In genomic region chr10:100744136-100744979, GRCh38 we compare ENCODE assay signal across 9 cellular contexts. TPM values are rescaled to one million over a fixed set of nuclear protein-coding genes. Genes with fewer than 3 reads are reported as not detected.
DNase-seq lines count a peak whose midpoint lies in the region; ATAC-seq, FAIRE-seq and TF ChIP-seq lines count a peak whose summit lies in the region.
"Had no signal": no experiment of that assay in that cellular context is flagged by ENCODE, and none has a peak within 500 bp of the region (broad histone marks: within the 10 kb centered on the region; RNA-seq: fewer than 3 reads in every experiment).

No MANE protein-coding gene starts in this region.

- no peak overlapping the region for H3K27ac Mint-ChIP-seq in activated T-cell treated with anti-CD3 and anti-CD28 coated beads, Interleukin-2, amount 50 U/mL, for 72 hours
- no peak overlapping the region for H3K27ac Mint-ChIP-seq in stimulated activated memory B cell treated with anti-CD40 and anti-IgM and Interleukin-4, amounts not matched to agents 10 μg/mL and 1 μg/mL and 100 μg/mL, for 72 hours

- ATAC-seq in activated T-cell treated with anti-CD3 and anti-CD28 coated beads, Interleukin-2, amount 50 U/mL, for 72 hours (replicated peaks in 1 of 2), result peak; percentile 48 to 53
- peak; percentile 38 for ATAC-seq in stimulated activated memory B cell treated with anti-CD40 and anti-IgM and Interleukin-4, amounts not matched to agents 10 μg/mL and 1 μg/mL and 100 μg/mL, for 72 hours
- no peak for ATAC-seq in activated CD4-positive, CD25-positive, alpha-beta regulatory T cell treated with anti-CD3 and anti-CD28 coated beads, Interleukin-2, amount 50 U/mL, for 24 hours

- peaks cover 77% of the 10 kb centered on the region for H3K27me3 Mint-ChIP-seq in activated T-cell treated with anti-CD3 and anti-CD28 coated beads, Interleukin-2, amount 50 U/mL, for 72 hours (ENCODE audit: low read depth)
- H3K27me3 Mint-ChIP-seq in stimulated activated memory B cell treated with anti-CD40 and anti-IgM and Interleukin-4, amounts not matched to agents 10 μg/mL and 1 μg/mL and 100 μg/mL, for 72 hours, result peaks cover 85% of the 10 kb centered on the region

- peak overlapping the region; percentile 63 to 66 for H3K4me3 Mint-ChIP-seq in activated T-cell treated with anti-CD3 and anti-CD28 coated beads, Interleukin-2, amount 50 U/mL, for 72 hours
- peak overlapping the region; percentile 16 for H3K4me3 Mint-ChIP-seq in stimulated activated memory B cell treated with anti-CD40 and anti-IgM and Interleukin-4, amounts not matched to agents 10 μg/mL and 1 μg/mL and 100 μg/mL, for 72 hours

- peaks cover 42% of the 10 kb centered on the region for H3K4me1 Mint-ChIP-seq in activated T-cell treated with anti-CD3 and anti-CD28 coated beads, Interleukin-2, amount 50 U/mL, for 72 hours (ENCODE audit: low read depth)
- peaks cover 66% of the 10 kb centered on the region for H3K4me1 Mint-ChIP-seq in stimulated activated memory B cell treated with anti-CD40 and anti-IgM and Interleukin-4, amounts not matched to agents 10 μg/mL and 1 μg/mL and 100 μg/mL, for 72 hours

- no peak for TF ChIP-seq CTCF in epithelial cell of proximal tubule (conservative IDR thresholded peaks at IDR 0.05; ENCODE audit: low read depth, low read length)

- H3K4me3 ChIP-seq in epithelial cell of proximal tubule (ENCODE audit: low read depth, low read length), result peak overlapping the region; percentile 70
- H3K4me3 ChIP-seq: SJSA1 had no signal

- in situ Hi-C loops in KBM-7 (cut with MboI; ENCODE audit: low pct_unique_long_range_greater_than_20kb, low sequenced_read_pairs), result loop anchor here (10.0 kb wide), 1 partner anchor 180 kb away; no protein-coding TSS in a partner anchor

- TF ChIP-seq POLR2A in GM12892 (IDR thresholded peaks at IDR 0.05; ENCODE audit: low read depth, low read length), result no peak

- H3K36me3 Mint-ChIP-seq in activated T-cell treated with anti-CD3 and anti-CD28 coated beads, Interleukin-2, amount 50 U/mL, for 72 hours (ENCODE audit: insufficient read depth in 2 of 2), result no peaks in the 10 kb centered on the region
- no peaks in the 10 kb centered on the region for H3K36me3 Mint-ChIP-seq in stimulated activated memory B cell treated with anti-CD40 and anti-IgM and Interleukin-4, amounts not matched to agents 10 μg/mL and 1 μg/mL and 100 μg/mL, for 72 hours

- DNase-seq in activated T-cell treated with anti-CD3 and anti-CD28 coated beads, Interleukin-2, amount 50 U/mL, for 72 hours, result peak; percentile 48 to 58
- DNase-seq in activated T-cell treated with anti-CD3 and anti-CD28 coated beads for 4 hours (no peak), NCI-H526 treated with DMSO at 0.1 percent for 48 hours (lab: John Stamatoyannopoulos, UW) (peak; percentile 40), epithelial cell of proximal tubule (ENCODE audit: low read depth) (no peak), KBM-7 (no peak), GM12892 (ENCODE audit: insufficient read length) (no peak)

- no peaks in the 10 kb centered on the region for H3K9me3 Mint-ChIP-seq in activated T-cell treated with anti-CD3 and anti-CD28 coated beads, Interleukin-2, amount 50 U/mL, for 72 hours
- no peaks in the 10 kb centered on the region for H3K9me3 Mint-ChIP-seq in stimulated activated memory B cell treated with anti-CD40 and anti-IgM and Interleukin-4, amounts not matched to agents 10 μg/mL and 1 μg/mL and 100 μg/mL, for 72 hours

- FAIRE-seq in GM12892 (lab: Jason Lieb, UNC), result no peak

RNA-seq across cellular contexts. Expression of gene PAX2, which starts 1.0 kb away (rescaled TPM):
- under 1 TPM; 0.38 to 0.90 TPM for total RNA-seq in activated T-cell treated with anti-CD3 and anti-CD28 coated beads, Interleukin-2, amount 50 U/mL, for 72 hours
- total RNA-seq in epithelial cell of proximal tubule, result 7.5 and 20.2 TPM in 2 replicates
- polyA plus RNA-seq in GM12892 (2012; ENCODE audit: missing spikeins), result not detected
- total RNA-seq: SJSA1 had no signal

Comparison
In these comparisons a context has a peak if more than half of its experiments do, and no peak if none do; other contexts are left out.
1. DNase-seq: peak in activated T-cell treated with anti-CD3 and anti-CD28 coated beads, Interleukin-2, amount 50 U/mL, for 72 hours (2 of 2) and NCI-H526 treated with DMSO at 0.1 percent for 48 hours (single experiment); none in activated T-cell treated with anti-CD3 and anti-CD28 coated beads for 4 hours (single experiment), epithelial cell of proximal tubule (single experiment), KBM-7 (single experiment) and GM12892 (single experiment).
2. ATAC-seq: peak in activated T-cell treated with anti-CD3 and anti-CD28 coated beads, Interleukin-2, amount 50 U/mL, for 72 hours (2 of 2) and stimulated activated memory B cell treated with anti-CD40 and anti-IgM and Interleukin-4, amounts not matched to agents 10 μg/mL and 1 μg/mL and 100 μg/mL, for 72 hours (single experiment); none in activated CD4-positive, CD25-positive, alpha-beta regulatory T cell treated with anti-CD3 and anti-CD28 coated beads, Interleukin-2, amount 50 U/mL, for 24 hours (0 of 2).